8 cellular contexts compared by ENCODE assay signal in the genomic region with DNA sequence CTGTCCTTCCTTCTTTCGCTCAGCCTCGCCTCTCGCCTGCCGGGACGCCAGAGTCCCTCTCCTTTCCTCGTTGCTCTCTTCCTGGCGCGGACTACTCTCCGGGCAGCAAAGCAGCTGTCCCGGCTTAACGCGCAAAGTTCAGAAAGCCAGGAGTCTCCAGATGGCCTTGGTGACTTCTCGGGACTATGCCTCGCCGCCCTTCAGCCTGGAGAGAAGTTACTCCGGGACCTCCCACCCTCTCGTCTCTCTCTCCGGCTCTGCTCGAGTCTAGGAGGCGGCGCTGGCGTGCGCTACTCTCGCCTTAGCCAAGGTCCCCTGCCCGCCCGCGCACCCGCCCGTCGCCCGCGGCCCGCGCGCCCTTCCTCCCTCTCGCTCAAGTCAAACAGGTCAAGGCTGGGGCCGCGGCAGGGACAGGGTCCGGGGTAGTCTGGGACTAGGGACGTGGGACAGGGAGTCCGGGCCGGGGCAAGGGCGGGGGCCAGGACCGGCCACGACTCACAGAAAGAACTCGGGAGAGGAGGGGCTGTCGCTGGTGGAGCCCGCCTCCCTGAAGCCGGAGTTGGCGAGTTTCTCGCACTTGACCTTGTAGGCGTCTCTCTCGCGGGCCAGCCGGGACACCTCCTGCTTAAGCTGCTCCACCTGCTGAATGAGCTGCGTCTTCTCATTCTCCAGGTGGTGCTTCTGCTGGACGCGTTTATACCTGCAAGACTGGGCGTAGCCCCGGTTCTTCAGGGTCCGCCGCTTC. TPM values are rescaled to one million over a fixed set of nuclear protein-coding genes. Genes with fewer than 3 reads are reported as not detected.
DNase-seq lines count a peak whose midpoint lies in the region; ATAC-seq and TF ChIP-seq lines count a peak whose summit lies in the region.

No MANE protein-coding gene starts in this region.

- H3K9me3 ChIP-seq in duodenal mucosa (ENCODE audit: control insufficient read depth in 1 of 2, low read length in 2 of 2) (no peaks in the 10 kb centered on the region), lung (ENCODE audit: control insufficient read depth in 2 of 2, insufficient read depth in 1 of 2, low read length in 1 of 2) (peaks cover 0 to 3% of the 10 kb centered on the region in 2 donors)

- ATAC-seq in lung (ENCODE audit: insufficient read depth, low FRiP score) = peak; percentile 2

- H3K27ac ChIP-seq in duodenal mucosa (ENCODE audit: low read depth, low read length) (peak overlapping the region; percentile 66), lung (ENCODE audit: low read depth in 1 of 2, low read length in 1 of 2) (peak overlapping the region in 1 of 2 donors; percentile 98)

- DNase-seq in NOMO-1 treated with DMSO at 0.1 percent for 48 hours (lab: John Stamatoyannopoulos, UW; ENCODE audit: unreplicated experiment) (peak; percentile 45), NOMO-1 treated with dmso at 0.1 percent for 144 hours (lab: John Stamatoyannopoulos, UW; ENCODE audit: unreplicated experiment) (no peak), lung (ENCODE audit: low spot score) (peak; percentile 81), type B pancreatic cell (ENCODE audit: extremely low spot score, unreplicated experiment) (no peak), NCI-H1048 (lab: John Stamatoyannopoulos, UW) (no peak), midbrain (lab: John Stamatoyannopoulos, UW) (no peak)
- no peak for DNase-seq in stimulated activated CD4-positive, alpha-beta T cell treated with anti-CD3 and anti-CD28 coated beads, Interleukin-4, amount 100 ng/mL, for 4 hours

- peaks cover 55 to 60% of the 10 kb centered on the region in 2 donors for H3K27me3 ChIP-seq in duodenal mucosa (ENCODE audit: control insufficient read depth in 1 of 2, insufficient read depth in 2 of 2, low read length in 2 of 2)
- peaks cover 3% of the 10 kb centered on the region for H3K27me3 ChIP-seq in lung (ENCODE audit: control insufficient read depth, insufficient read depth)

- WGBS in lung, 2 donors = 2% methylated on average over 56 to 62 of the region's 62 CpGs

- H3K27ac Mint-ChIP-seq in type B pancreatic cell = peak overlapping the region; percentile 84

- no peaks in the 10 kb centered on the region for H3K9me3 Mint-ChIP-seq in type B pancreatic cell

- H3K4me1 Mint-ChIP-seq in type B pancreatic cell (ENCODE audit: unreplicated experiment) = peaks cover 35% of the 10 kb centered on the region

- TF ChIP-seq CTCF in lung (IDR thresholded peaks at IDR 0.05; ENCODE audit: control extremely low read depth, extremely low read depth) (no peak), type B pancreatic cell (conservative IDR thresholded peaks at IDR 0.05) (no peak)

- H3K36me3 Mint-ChIP-seq in type B pancreatic cell = peaks cover 34% of the 10 kb centered on the region

- H3K9ac ChIP-seq in duodenal mucosa (ENCODE audit: low read depth in 1 of 2, low read length in 2 of 2) = peak overlapping the region; percentile 60 to 65

- H3K36me3 ChIP-seq in duodenal mucosa (ENCODE audit: control insufficient read depth in 1 of 2, insufficient read depth in 2 of 2, low read length in 2 of 2) = peaks cover 0 to 3% of the 10 kb centered on the region in 2 donors
- H3K36me3 ChIP-seq in lung (ENCODE audit: control insufficient read depth in 2 of 2, insufficient read depth in 2 of 2, low read length in 2 of 2) = peaks cover 0 to 2% of the 10 kb centered on the region in 2 donors

- H3K4me3 Mint-ChIP-seq in type B pancreatic cell = peak overlapping the region; percentile 96

- H3K4me1 ChIP-seq in duodenal mucosa (ENCODE audit: control insufficient read depth in 1 of 2, insufficient read depth in 2 of 2, low read length in 2 of 2) (peaks cover 7 to 28% of the 10 kb centered on the region in 2 donors), lung (ENCODE audit: control insufficient read depth in 2 of 2, insufficient read depth in 2 of 2, low read length in 2 of 2) (peaks cover 0 to 37% of the 10 kb centered on the region in 2 donors)

- peaks cover 80% of the 10 kb centered on the region for H3K27me3 Mint-ChIP-seq in type B pancreatic cell

- peak overlapping the region; percentile 75 to 79 for H3K4me3 ChIP-seq in duodenal mucosa (ENCODE audit: low read depth in 1 of 2, low read length in 2 of 2)
- peak overlapping the region; percentile 57 for H3K4me3 ChIP-seq in lung

RNA-seq across cellular contexts. Expression of gene MAFB, which starts 1.5 kb away (rescaled TPM):
- total RNA-seq in lung (10 to 100 TPM; 17.5 to 65.0 TPM), type B pancreatic cell (ENCODE audit: low replicate concordance) (104 and 114 TPM in 2 replicates)
- 100 to 1,000 TPM in 1 of 2 donors, 1 to 10 TPM in 1; 7.7 to 161 TPM for polyA plus RNA-seq in lung

Comparison
In these comparisons a context has a peak if more than half of its experiments do, and no peak if none do; other contexts are left out.
1. DNase-seq: peak in NOMO-1 treated with DMSO at 0.1 percent for 48 hours (single experiment) and lung (single experiment); none in NOMO-1 treated with dmso at 0.1 percent for 144 hours (single experiment), type B pancreatic cell (single experiment), stimulated activated CD4-positive, alpha-beta T cell treated with anti-CD3 and anti-CD28 coated beads, Interleukin-4, amount 100 ng/mL, for 4 hours (0 of 2), NCI-H1048 (single experiment) and midbrain (single experiment).